Comparison of ENCODE assay signal across 16 cellular contexts in the genomic region with DNA sequence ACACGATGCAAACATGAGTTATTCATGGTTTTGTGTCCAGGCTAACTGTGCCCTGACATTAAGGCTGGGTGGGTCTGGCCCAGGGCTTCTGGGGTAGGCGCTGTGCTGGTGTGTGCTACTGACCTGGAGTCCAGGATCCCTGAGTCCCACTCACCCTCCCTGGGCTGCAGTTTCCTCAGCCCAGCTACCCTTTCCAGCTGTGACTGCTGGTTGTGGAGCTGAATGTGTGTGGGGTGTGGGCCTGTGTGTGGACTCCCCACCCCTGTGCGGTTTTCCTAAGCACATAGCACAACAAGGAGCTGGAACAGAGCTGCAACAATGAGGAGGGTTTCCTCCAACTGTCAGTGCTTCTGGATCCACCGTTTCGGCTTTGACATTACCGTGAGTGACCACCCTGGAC. TPM values are rescaled to one million over a fixed set of nuclear protein-coding genes. Genes with fewer than 3 reads are reported as not detected.
DNase-seq lines count a peak whose midpoint lies in the region; ATAC-seq and TF ChIP-seq lines count a peak whose summit lies in the region.
"Had no signal": no experiment of that assay in that cellular context is flagged by ENCODE, and none has a peak within 500 bp of the region (broad histone marks: within the 10 kb centered on the region; RNA-seq: fewer than 3 reads in every experiment).

No MANE protein-coding gene starts in this region.

- peaks cover 25% of the 10 kb centered on the region for H3F3A ChIP-seq in smooth muscle cell (ENCODE audit: low read depth)

- no peak for TF ChIP-seq POLR2A in HCT116 (IDR thresholded peaks at IDR 0.05; ENCODE audit: borderline replicate concordance, extremely low read depth, insufficient read depth, insufficient read length)

- no peak for ATAC-seq in HCT116
- ATAC-seq: SK-N-SH treated with all-trans-retinoic acid at 6 μM for 48 hours; stimulated activated memory B cell treated with anti-CD40 and anti-IgM and Interleukin-4, amounts not matched to agents 10 μg/mL and 1 μg/mL and 100 μg/mL, for 72 hours had no signal

- peak overlapping the region; percentile 83 to 95 (median 90) for H3K4me2 ChIP-seq in BLaER1 treated with 17β-estradiol and CSF1 and Interleukin-3, amounts not matched to agents 10 nM and 100 nM
- H3K4me2 ChIP-seq in HCT116 (ENCODE audit: low read length) (peak overlapping the region; percentile 73; the same call in 1 of the 2 replicates), osteoblast (ENCODE audit: insufficient read depth, low read length) (no peak overlapping the region), smooth muscle cell (no peak overlapping the region)

- peak overlapping the region; percentile 5 to 97 (median 93); a peak in 21 of 22 replicates for H3K27ac ChIP-seq in BLaER1 treated with 17β-estradiol and CSF1 and Interleukin-3, amounts not matched to agents 10 nM and 100 nM
- H3K27ac ChIP-seq in HCT116 (ENCODE audit: low read depth, low read length) (no peak overlapping the region), osteoblast (ENCODE audit: low read depth, low read length) (peak overlapping the region; percentile 99), smooth muscle cell (ENCODE audit: low read depth) (no peak overlapping the region)

- RAD21 ChIA-PET in HCT116 (lab: Charles Lee; ENCODE audit: low non-redundant PET in 1 of 2, low total read pairs in 2 of 2, uncharacterized antibody in 2 of 2, unreplicated experiment in 2 of 2) = interaction anchor here in 1 of 2 experiments (0.8 kb wide), 1 partner anchor 47 kb away, joined by 3 read pairs; no protein-coding TSS in a partner anchor

- CTCF ChIA-PET in HCT116 (lab: Charles Lee) = no interaction called here

- H3K9me2 ChIP-seq in HCT116 (ENCODE audit: insufficient read depth) = no peaks in the 10 kb centered on the region

- H3K4me1 ChIP-seq in BLaER1 treated with 17β-estradiol and CSF1 and Interleukin-3, amounts not matched to agents 10 nM and 100 nM = peaks cover 99 to 100% (median 100%) of the 10 kb centered on the region in 10 experiments
- H3K4me1 ChIP-seq in HCT116 (ENCODE audit: control insufficient read depth in 1 of 2, insufficient read depth in 2 of 2, low read length in 2 of 2) = peaks cover 75 to 96% of the 10 kb centered on the region in 2 experiments
- H3K4me1 ChIP-seq in osteoblast (ENCODE audit: insufficient read depth, low read length) = peaks cover 89% of the 10 kb centered on the region
- peaks cover 26% of the 10 kb centered on the region for H3K4me1 ChIP-seq in smooth muscle cell (ENCODE audit: low read depth)

- intact Hi-C loops in HCT116 (cut with micrococcal nuclease) = loop anchor here (10.0 kb wide), 1 partner anchor 201 kb away; no protein-coding TSS in a partner anchor

- POLR2A ChIA-PET in HCT116 (lab: Charles Lee) = interaction anchor here (1.1 to 2.2 kb wide), 3 partner anchors 46 to 55 kb away, joined by 3 to 5 read pairs (median 3); no protein-coding TSS in a partner anchor

- TF ChIP-seq RAD21 in HCT116 (IDR thresholded peaks at IDR 0.05; ENCODE audit: low read depth) = no peak

- H3K9ac ChIP-seq in BLaER1 treated with 17β-estradiol and CSF1 and Interleukin-3, amounts not matched to agents 10 nM and 100 nM = peak overlapping the region; percentile 53 to 84 (median 69); a peak in 21 of 22 replicates
- peak overlapping the region; percentile 76 for H3K9ac ChIP-seq in HCT116 (ENCODE audit: low read length)
- H3K9ac ChIP-seq in smooth muscle cell (ENCODE audit: low read depth) = no peak overlapping the region

- peaks cover 4 to 86% (median 57%) of the 10 kb centered on the region in 11 experiments; a peak in 18 of 22 replicates for H3K36me3 ChIP-seq in BLaER1 treated with 17β-estradiol and CSF1 and Interleukin-3, amounts not matched to agents 10 nM and 100 nM
- H3K36me3 ChIP-seq in HCT116 (ENCODE audit: control insufficient read depth in 1 of 2, insufficient read depth in 2 of 2, low read length in 2 of 2) (peaks cover 0 to 13% of the 10 kb centered on the region in 2 experiments; a peak in 1 of 4 replicates), osteoblast (ENCODE audit: insufficient read depth, low read length) (peaks cover 57% of the 10 kb centered on the region), smooth muscle cell (ENCODE audit: low read depth) (no peaks in the 10 kb centered on the region)

- H4K20me1 ChIP-seq in BLaER1 treated with 17β-estradiol and CSF1 and Interleukin-3, amounts not matched to agents 10 nM and 100 nM = peaks cover 71 to 100% (median 95%) of the 10 kb centered on the region in 11 experiments
- H4K20me1 ChIP-seq in HCT116 (ENCODE audit: insufficient read depth) (no peaks in the 10 kb centered on the region), osteoblast (ENCODE audit: insufficient read depth, low read length) (peaks cover 3% of the 10 kb centered on the region), smooth muscle cell (ENCODE audit: low read depth) (peaks cover 39% of the 10 kb centered on the region)

- no peaks in the 10 kb centered on the region for H3K27me3 ChIP-seq in BLaER1 treated with 17β-estradiol and CSF1 and Interleukin-3, amounts not matched to agents 10 nM and 100 nM
- H3K27me3 ChIP-seq in HCT116 (ENCODE audit: insufficient read depth, low read length) (no peaks in the 10 kb centered on the region), osteoblast (ENCODE audit: insufficient read depth, low read length) (no peaks in the 10 kb centered on the region), smooth muscle cell (ENCODE audit: low read depth) (no peaks in the 10 kb centered on the region)

- H2AFZ ChIP-seq in HCT116 (ENCODE audit: low read depth, low read length, poor library complexity, severe bottlenecking) = no peak overlapping the region
- H2AFZ ChIP-seq in osteoblast (ENCODE audit: low read length) = no peak overlapping the region
- no peak overlapping the region for H2AFZ ChIP-seq in smooth muscle cell (ENCODE audit: low read depth)

- no peak for TF ChIP-seq CTCF in HCT116 (IDR thresholded peaks at IDR 0.05 in 2 of 3, conservative IDR thresholded peaks at IDR 0.05 in 1 of 3; ENCODE audit: borderline replicate concordance in 1 of 3, insufficient read depth in 1 of 3, low read depth in 2 of 3, low read length in 2 of 3)
- no peak for TF ChIP-seq CTCF in osteoblast (IDR thresholded peaks at IDR 0.05; ENCODE audit: extremely low read depth, low read depth, low read length)
- TF ChIP-seq CTCF in smooth muscle cell (IDR thresholded peaks at IDR 0.05; ENCODE audit: borderline replicate concordance, insufficient read depth, poor library complexity, severe bottlenecking) = no peak

- H3K4me3 ChIP-seq in BLaER1 treated with 17β-estradiol and CSF1 and Interleukin-3, amounts not matched to agents 10 nM and 100 nM = peak overlapping the region in 8 of 10 experiments; percentile 10 to 51 (median 38); a peak in 13 of 20 replicates
- H3K4me3 ChIP-seq in HCT116 (replicated peaks in 1 of 2; ENCODE audit: low read depth in 1 of 2, low read length in 2 of 2) = no peak overlapping the region
- H3K4me3 ChIP-seq in osteoblast (ENCODE audit: insufficient read depth, low read length) = no peak overlapping the region
- no peak overlapping the region for H3K4me3 ChIP-seq in smooth muscle cell

- BruUV-seq in HCT116 (replicated peaks; lab: Mats Ljungman, UMichigan) = no TSS peak

- WGBS in smooth muscle cell (ENCODE audit: low lambda C conversion rate) = 87% methylated on average over 6 of the region's 6 CpGs

- DNase-seq in HCT116 (ENCODE audit: low read depth, low spot score) (no peak), amniotic epithelial cell (ENCODE audit: low read depth) (peak; percentile 56), osteoblast (ENCODE audit: insufficient read length, low spot score, missing footprints) (no peak), smooth muscle cell (lab: John Stamatoyannopoulos, UW; ENCODE audit: unreplicated experiment) (no peak), NCI-H2171 (lab: John Stamatoyannopoulos, UW) (no peak), CD1c-positive myeloid dendritic cell (ENCODE audit: extremely low spot score) (no peak)
- no peak for DNase-seq in stimulated activated CD4-positive, alpha-beta T cell treated with anti-CD3 and anti-CD28 coated beads, Interleukin-15, amount 100 ng/mL, for 24 hours
- DNase-seq: amygdala, glutamatergic neuron, H7, NCI-H1436 treated with DMSO at 0.1 percent for 48 hours, NCI-H82, occipital lobe had no signal

- H3K79me2 ChIP-seq in HCT116 (ENCODE audit: insufficient read depth, low read length) (peaks cover 94% of the 10 kb centered on the region), osteoblast (ENCODE audit: insufficient read depth, low read length) (peaks cover 90% of the 10 kb centered on the region), smooth muscle cell (ENCODE audit: low read depth) (peaks cover 68% of the 10 kb centered on the region)

- H3K9me3 ChIP-seq in BLaER1 treated with 17β-estradiol and CSF1 and Interleukin-3, amounts not matched to agents 10 nM and 100 nM (replicated peaks in 1 of 11) = no peaks in the 10 kb centered on the region
- no peaks in the 10 kb centered on the region for H3K9me3 ChIP-seq in HCT116 (ENCODE audit: control insufficient read depth in 1 of 2, insufficient read depth in 1 of 2, low read depth in 1 of 2, low read length in 2 of 2)
- H3K9me3 ChIP-seq in osteoblast (ENCODE audit: low read depth, low read length) = no peaks in the 10 kb centered on the region
- H3K9me3 ChIP-seq in smooth muscle cell (replicated peaks; ENCODE audit: low read depth) = no peaks in the 10 kb centered on the region

TF ChIP-seq in HCT116, 20 proteins besides CTCF, POLR2A, EP300 and RAD21:
- TF ChIP-seq TCF7L2 (IDR thresholded peaks at IDR 0.05; ENCODE audit: borderline replicate concordance, extremely low read depth, insufficient read depth, insufficient read length) = no peak

RNA-seq across cellular contexts. Expression of a gene that starts 38.0 kb away (rescaled TPM):
- 89.2 TPM for total RNA-seq in HCT116 (2021; ENCODE audit: unreplicated experiment)
- polyA plus RNA-seq in HCT116 (2012) = 54.4 and 57.6 TPM in 2 replicates
- 41.8 and 60.1 TPM in 2 replicates for total RNA-seq in osteoblast
- total RNA-seq in smooth muscle cell = 21.9 and 25.9 TPM in 2 replicates
- 20.2 and 27.7 TPM in 2 replicates for polyA plus RNA-seq in smooth muscle cell

Comparison
In these comparisons a context has a peak if more than half of its experiments do, and no peak if none do; other contexts are left out.
1. H3K27ac ChIP-seq: peak in BLaER1 treated with 17β-estradiol and CSF1 and Interleukin-3, amounts not matched to agents 10 nM and 100 nM (11 of 11) and osteoblast (single experiment); none in HCT116 (single experiment) and smooth muscle cell (single experiment).
2. H3K4me2 ChIP-seq: peak in BLaER1 treated with 17β-estradiol and CSF1 and Interleukin-3, amounts not matched to agents 10 nM and 100 nM (11 of 11) and HCT116 (single experiment); none in osteoblast (single experiment) and smooth muscle cell (single experiment).
3. H3K4me3 ChIP-seq: peak in BLaER1 treated with 17β-estradiol and CSF1 and Interleukin-3, amounts not matched to agents 10 nM and 100 nM (8 of 10); none in HCT116 (0 of 2), osteoblast (single experiment) and smooth muscle cell (single experiment).